Comparison of ENCODE assay signal across 18 cellular contexts in the genomic region with DNA sequence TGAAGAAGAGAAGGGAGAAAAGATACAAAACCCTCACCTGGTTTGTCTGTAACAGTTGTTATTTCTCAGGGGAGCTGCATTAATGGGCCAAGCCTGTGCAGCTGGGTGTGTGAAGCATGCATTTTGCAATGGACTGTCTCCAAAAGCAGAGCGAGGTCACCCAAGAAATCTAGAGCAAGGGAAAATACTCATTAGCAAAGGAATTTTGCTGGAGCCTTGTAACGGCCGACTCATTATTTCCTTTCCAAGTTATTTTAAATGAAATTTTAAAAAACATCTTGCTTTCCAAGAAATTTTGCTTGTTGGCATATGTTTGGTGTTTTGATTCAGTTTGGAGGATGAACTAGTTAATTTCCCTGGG. TPM values are rescaled to one million over a fixed set of nuclear protein-coding genes. Genes with fewer than 3 reads are reported as not detected.
DNase-seq lines count a peak whose midpoint lies in the region; ATAC-seq, FAIRE-seq and TF ChIP-seq lines count a peak whose summit lies in the region.
"Had no signal": no experiment of that assay in that cellular context is flagged by ENCODE, and none has a peak within 500 bp of the region (broad histone marks: within the 10 kb centered on the region; RNA-seq: fewer than 3 reads in every experiment).

No MANE protein-coding gene starts in this region.

- H3K27ac ChIP-seq in right atrium auricular region (no peak overlapping the region), right cardiac atrium (ENCODE audit: low read length) (no peak overlapping the region), muscle layer of duodenum (ENCODE audit: low read length) (peak overlapping the region; percentile 54), aorta (ENCODE audit: low read depth in 1 of 2, low read length in 2 of 2) (no peak overlapping the region)
- H3K27ac ChIP-seq: RWPE1 had no signal

- ATAC-seq in right cardiac atrium (no peak), aorta (ENCODE audit: low FRiP score) (no peak), HG02642 (IDR thresholded peaks at IDR 0.05; ENCODE audit: poor library complexity, unreplicated experiment) (no peak), mucosa of descending colon (no peak)
- ATAC-seq: right lobe of liver had no signal

- H3K9me3 ChIP-seq in right atrium auricular region (no peaks in the 10 kb centered on the region), right cardiac atrium (ENCODE audit: control insufficient read depth, low read length) (no peaks in the 10 kb centered on the region), muscle layer of duodenum (ENCODE audit: control insufficient read depth in 1 of 2, low read length in 2 of 2) (no peaks in the 10 kb centered on the region), aorta (ENCODE audit: control insufficient read depth, low read length) (no peaks in the 10 kb centered on the region), mucosa of descending colon (no peaks in the 10 kb centered on the region)
- H3K9me3 ChIP-seq: right lobe of liver had no signal

- FAIRE-seq in endometrium (lab: Jason Lieb, UNC) = peak; percentile 99
- FAIRE-seq: D721Med had no signal

- H3K4me1 ChIP-seq in right atrium auricular region (peaks cover 0 to 61% of the 10 kb centered on the region in 2 donors), right cardiac atrium (ENCODE audit: control insufficient read depth, insufficient read depth, low read length) (peaks cover 8% of the 10 kb centered on the region), muscle layer of duodenum (ENCODE audit: control insufficient read depth in 1 of 2, insufficient read depth in 2 of 2, low read length in 2 of 2) (peaks cover 12 to 53% of the 10 kb centered on the region in 2 donors), aorta (ENCODE audit: control insufficient read depth in 1 of 2, insufficient read depth in 2 of 2, low read length in 2 of 2) (peaks cover 0 to 8% of the 10 kb centered on the region in 2 donors), mucosa of descending colon (ENCODE audit: low read depth) (peaks cover 3% of the 10 kb centered on the region)

- WGBS in right cardiac atrium = 45% methylated on average over 3 of the region's 3 CpGs
- WGBS in aorta, 2 donors = 3 to 9% methylated on average over 3 of the region's 3 CpGs

- H3K27me3 ChIP-seq in right atrium auricular region (no peaks in the 10 kb centered on the region), right cardiac atrium (ENCODE audit: control insufficient read depth, insufficient read depth) (no peaks in the 10 kb centered on the region), muscle layer of duodenum (ENCODE audit: low read depth, low read length) (no peaks in the 10 kb centered on the region), aorta (ENCODE audit: control insufficient read depth in 1 of 2, insufficient read depth in 2 of 2, low read length in 1 of 2) (no peaks in the 10 kb centered on the region)

- intact Hi-C loops in right cardiac atrium (cut with DNase I) (loop anchor here (10.0 kb wide), 5 partner anchors 120 to 270 kb away; no protein-coding TSS in a partner anchor), aorta (cut with DNase I) (loop anchor here (5.0 to 10.0 kb wide), 4 partner anchors 217 to 340 kb away; no protein-coding TSS in a partner anchor), mucosa of descending colon (cut with DNase I, micrococcal nuclease) (loop anchor here in 1 of 2 donors (10.0 kb wide), 1 partner anchor 250 kb away; no protein-coding TSS in a partner anchor)

- no peak for TF ChIP-seq CTCF in right atrium auricular region (IDR thresholded peaks at IDR 0.05)
- TF ChIP-seq CTCF in mucosa of descending colon (IDR thresholded peaks at IDR 0.05) = no peak

- H3K4me3 ChIP-seq in right atrium auricular region = peak overlapping the region in 1 of 2 donors; percentile 89
- H3K4me3 ChIP-seq in right cardiac atrium (ENCODE audit: low read length) = no peak overlapping the region
- peak overlapping the region; percentile 79 to 80 for H3K4me3 ChIP-seq in muscle layer of duodenum (ENCODE audit: low read depth in 1 of 2, low read length in 2 of 2)
- peak overlapping the region; percentile 94 for H3K4me3 ChIP-seq in aorta (ENCODE audit: low read length in 2 of 2)
- no peak overlapping the region for H3K4me3 ChIP-seq in mucosa of descending colon
- H3K4me3 ChIP-seq: right lobe of liver had no signal

- H3K36me3 ChIP-seq in right atrium auricular region (peaks cover 18% of the 10 kb centered on the region), muscle layer of duodenum (ENCODE audit: control insufficient read depth in 1 of 2, insufficient read depth in 2 of 2, low read length in 2 of 2) (peaks cover 0 to 4% of the 10 kb centered on the region in 2 donors), aorta (ENCODE audit: control insufficient read depth in 1 of 2, insufficient read depth in 2 of 2, low read length in 1 of 2) (peaks cover 0 to 10% of the 10 kb centered on the region in 2 donors), mucosa of descending colon (ENCODE audit: low read depth) (no peaks in the 10 kb centered on the region)
- H3K36me3 ChIP-seq: right lobe of liver had no signal

- peak; percentile 54 for DNase-seq in right atrium auricular region (ENCODE audit: low spot score)
- no peak for DNase-seq in right cardiac atrium
- DNase-seq in aorta = no peak
- no peak for DNase-seq in NCI-H1092 (lab: John Stamatoyannopoulos, UW)
- no peak for DNase-seq in mucosa of descending colon
- DNase-seq: ACHN; activated CD4-positive, alpha-beta T cell treated with anti-CD3 and anti-CD28 coated beads, Interleukin-2, amount 10 ng/mL, durations not matched to agents 24 days and 14 days; activated T-cell treated with anti-CD3 and anti-CD28 coated beads, Interleukin-2, amount 50 U/mL, for 48 hours; head of caudate nucleus; naive B cell; NCI-H2081; right lobe of liver; T-helper 2 cell had no signal

RNA-seq across cellular contexts. Expression of gene S1PR3, which starts 3.5 kb away (rescaled TPM):
- total RNA-seq in right atrium auricular region (10 to 100 TPM; 26.8 to 34.7 TPM), right cardiac atrium (10 to 100 TPM; 37.2 to 51.6 (median 38.3) TPM), aorta (100 to 1,000 TPM in 1 of 2 donors, 10 to 100 TPM in 1; 42.4 to 139 TPM), mucosa of descending colon (10 to 100 TPM in 1 of 3 donors, 1 to 10 TPM in 1, under 1 TPM in 1; 0.87 to 12.2 (median 3.0) TPM)
- polyA plus RNA-seq in right cardiac atrium (24.9 TPM), aorta (10 to 100 TPM; 31.1 to 50.6 TPM)

Comparison
In these comparisons a context has a peak if more than half of its experiments do, and no peak if none do; other contexts are left out.
1. H3K4me3 ChIP-seq: peak in muscle layer of duodenum (2 of 2) and aorta (2 of 2); none in right cardiac atrium (single experiment) and mucosa of descending colon (single experiment).